8 cellular contexts compared by ENCODE assay signal in genomic region chr9:133143639-133144141, GRCh38. TPM values are rescaled to one million over a fixed set of nuclear protein-coding genes. Genes with fewer than 3 reads are reported as not detected.
DNase-seq lines count a peak whose midpoint lies in the region; ATAC-seq and TF ChIP-seq lines count a peak whose summit lies in the region.

No MANE protein-coding gene starts in this region.

- intact Hi-C loops in left ventricle myocardium inferior (cut with micrococcal nuclease) (loop anchor here (2.0 to 10.0 kb wide), 2 partner anchors 39 to 109 kb away; partner anchors contain the start of gene GTF3C5), Right ventricle myocardium superior (cut with DNase I) (loop anchor here (2.0 kb wide), 1 partner anchor 41 kb away; no protein-coding TSS in a partner anchor), ascending aorta (cut with DNase I) (loop anchor here (1.0 to 10.0 kb wide), 2 partner anchors 40 to 199 kb away; partner anchors contain the start of gene TSC1), upper lobe of right lung (cut with DNase I) (no loop called here)

- DNase-seq in left ventricle myocardium inferior: no peak
- no peak for DNase-seq in Right ventricle myocardium superior
- DNase-seq in ascending aorta (ENCODE audit: low spot score in 2 of 2): no peak
- DNase-seq in upper lobe of right lung: no peak
- no peak for DNase-seq in NK-92 treated with Interleukin-12 subunit alpha and Interleukin-12 subunit beta, amount 100 ng/mL, for 24 hours (lab: John Stamatoyannopoulos, UW)
- DNase-seq in KBM-7: no peak

- ATAC-seq in Right ventricle myocardium superior (ENCODE audit: poor library complexity) (no peak), upper lobe of right lung (no peak), HG03442 (IDR thresholded peaks at IDR 0.05; ENCODE audit: unreplicated experiment) (no peak)

- TF ChIP-seq CTCF in left ventricle myocardium inferior (IDR thresholded peaks at IDR 0.05; ENCODE audit: borderline replicate concordance): no peak
- no peak for TF ChIP-seq CTCF in ascending aorta (IDR thresholded peaks at IDR 0.05)
- TF ChIP-seq CTCF in upper lobe of right lung (IDR thresholded peaks at IDR 0.05): no peak

- H3K4me1 ChIP-seq in left ventricle myocardium inferior: peaks cover 87% of the 10 kb centered on the region
- peaks cover 10 to 28% of the 10 kb centered on the region in 2 donors for H3K4me1 ChIP-seq in ascending aorta
- peaks cover 41% of the 10 kb centered on the region for H3K4me1 ChIP-seq in muscle layer of colon (ENCODE audit: insufficient read depth, low read length)
- H3K4me1 ChIP-seq in upper lobe of right lung: peaks cover 46% of the 10 kb centered on the region

- H3K9ac ChIP-seq in muscle layer of colon (ENCODE audit: low read length): no peak overlapping the region

- H3K27me3 ChIP-seq in left ventricle myocardium inferior (ENCODE audit: low read depth) (no peaks in the 10 kb centered on the region), ascending aorta (no peaks in the 10 kb centered on the region), muscle layer of colon (ENCODE audit: control insufficient read depth in 1 of 2, insufficient read depth in 2 of 2, low read length in 2 of 2) (no peaks in the 10 kb centered on the region), upper lobe of right lung (no peaks in the 10 kb centered on the region)

- peak overlapping the region; percentile 59 for H3K4me3 ChIP-seq in left ventricle myocardium inferior
- H3K4me3 ChIP-seq in ascending aorta: peak overlapping the region; percentile 37 to 63
- H3K4me3 ChIP-seq in muscle layer of colon (ENCODE audit: low read depth in 1 of 2, low read length in 2 of 2): peak overlapping the region; percentile 44 to 62
- H3K4me3 ChIP-seq in upper lobe of right lung: peak overlapping the region; percentile 40

- H3K36me3 ChIP-seq in left ventricle myocardium inferior: no peaks in the 10 kb centered on the region
- no peaks in the 10 kb centered on the region for H3K36me3 ChIP-seq in ascending aorta
- no peaks in the 10 kb centered on the region for H3K36me3 ChIP-seq in muscle layer of colon (ENCODE audit: insufficient read depth, low read length)
- H3K36me3 ChIP-seq in upper lobe of right lung: no peaks in the 10 kb centered on the region

- no peaks in the 10 kb centered on the region for H3K9me3 ChIP-seq in left ventricle myocardium inferior (replicated peaks)
- no peaks in the 10 kb centered on the region for H3K9me3 ChIP-seq in ascending aorta
- H3K9me3 ChIP-seq in muscle layer of colon (ENCODE audit: low read length): no peaks in the 10 kb centered on the region
- H3K9me3 ChIP-seq in upper lobe of right lung: no peaks in the 10 kb centered on the region

- H3K27ac ChIP-seq in left ventricle myocardium inferior (replicated peaks) (peak overlapping the region; percentile 95), ascending aorta (peak overlapping the region in 1 of 2 donors; percentile 21), muscle layer of colon (ENCODE audit: low read depth, low read length) (no peak overlapping the region), upper lobe of right lung (peak overlapping the region; percentile 24)

- in situ Hi-C loops in KBM-7 (cut with MboI; ENCODE audit: low pct_unique_long_range_greater_than_20kb, low sequenced_read_pairs): no loop called here

RNA-seq across cellular contexts. Expression of gene GBGT1, which starts 20.0 kb away (rescaled TPM):
- total RNA-seq in left ventricle myocardium inferior (6.3 TPM), Right ventricle myocardium superior (6.4 TPM), ascending aorta (13.4 TPM), upper lobe of right lung (27.4 TPM)

RNA-seq across cellular contexts. Expression of gene RALGDS, which starts 22.6 kb away (rescaled TPM):
- total RNA-seq in left ventricle myocardium inferior (24.6 TPM), Right ventricle myocardium superior (33.1 TPM), ascending aorta (53.9 TPM), upper lobe of right lung (66.3 TPM)
